In the genomic region with DNA sequence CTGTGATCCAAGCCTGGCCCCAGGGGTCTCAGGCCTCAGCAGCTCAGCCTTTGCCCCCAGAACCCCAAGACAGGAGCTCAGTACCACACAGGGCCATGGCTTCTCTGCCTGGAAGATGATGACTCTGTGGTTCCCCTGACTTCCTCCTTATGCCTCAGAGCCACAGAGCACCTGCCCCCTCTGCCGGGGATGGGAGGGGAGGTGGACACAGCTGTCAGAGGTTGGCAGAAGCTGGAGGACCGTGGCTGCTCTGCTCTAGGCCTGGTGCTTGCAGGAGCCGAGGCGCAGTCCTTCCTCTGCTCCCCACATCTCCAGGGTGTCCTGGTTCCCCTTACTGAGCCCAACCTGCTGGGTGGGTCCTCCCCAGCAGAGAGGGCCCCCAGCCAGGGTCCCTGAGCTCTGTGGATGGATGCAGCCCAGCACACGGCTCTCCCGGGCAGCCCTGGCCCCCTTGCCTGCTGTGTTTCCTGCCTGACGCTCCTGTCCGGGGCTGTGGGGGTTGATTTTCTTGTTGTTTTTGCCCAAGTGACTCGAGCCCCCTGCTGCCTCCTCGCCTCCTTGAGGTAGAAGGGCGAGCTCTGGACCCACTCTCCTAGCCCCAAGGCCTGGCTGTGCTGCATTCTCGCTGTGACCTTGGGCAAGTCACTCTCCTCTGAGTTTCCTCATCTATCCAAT, we compare ENCODE assay signal across 8 cellular contexts. TPM values are rescaled to one million over a fixed set of nuclear protein-coding genes. Genes with fewer than 3 reads are reported as not detected.
A peak's percentile ranks its signal among the peaks of the same experiment; 100 is the strongest.
DNase-seq lines count a peak whose midpoint lies in the region; ATAC-seq and TF ChIP-seq lines count a peak whose summit lies in the region.

No MANE protein-coding gene starts in this region.

- H3K4me1 ChIP-seq in BLaER1 treated with 17β-estradiol and CSF1 and Interleukin-3, amounts not matched to agents 10 nM and 100 nM = peaks cover 52 to 69% (median 60%) of the 10 kb centered on the region in 10 experiments

- H3K9me3 Mint-ChIP-seq in activated naive CD4-positive, alpha-beta T cell treated with anti-CD3 and anti-CD28 coated beads, Interleukin-2, amount 10 ng/mL, durations not matched to agents 7 days and 5 days = peaks cover 14% of the 10 kb centered on the region
- H3K9me3 Mint-ChIP-seq in neural crest cell = no peaks in the 10 kb centered on the region

- no peaks in the 10 kb centered on the region for H3K27me3 Mint-ChIP-seq in activated naive CD4-positive, alpha-beta T cell treated with anti-CD3 and anti-CD28 coated beads, Interleukin-2, amount 10 ng/mL, durations not matched to agents 7 days and 5 days
- H3K27me3 Mint-ChIP-seq in neural crest cell (ENCODE audit: low read depth) = peaks cover 7% of the 10 kb centered on the region

- no peak overlapping the region for H3K27ac Mint-ChIP-seq in activated naive CD4-positive, alpha-beta T cell treated with anti-CD3 and anti-CD28 coated beads, Interleukin-2, amount 10 ng/mL, durations not matched to agents 7 days and 5 days
- no peak overlapping the region for H3K27ac Mint-ChIP-seq in neural crest cell (ENCODE audit: unreplicated experiment)

- H3K9me3 ChIP-seq in BLaER1 treated with 17β-estradiol and CSF1 and Interleukin-3, amounts not matched to agents 10 nM and 100 nM (replicated peaks in 1 of 11) = peaks cover 0 to 26% (median 6%) of the 10 kb centered on the region in 11 experiments; a peak in 12 of 22 replicates

- peak; percentile 79 for ATAC-seq in GM21786 (IDR thresholded peaks at IDR 0.05; ENCODE audit: unreplicated experiment)
- no peak for ATAC-seq in GM21447 (IDR thresholded peaks at IDR 0.05; ENCODE audit: unreplicated experiment)
- no peak for ATAC-seq in HG03442 (IDR thresholded peaks at IDR 0.05; ENCODE audit: unreplicated experiment)

- H3K4me3 ChIP-seq in BLaER1 treated with 17β-estradiol and CSF1 and Interleukin-3, amounts not matched to agents 10 nM and 100 nM = no peak overlapping the region

- H3K4me1 Mint-ChIP-seq in activated naive CD4-positive, alpha-beta T cell treated with anti-CD3 and anti-CD28 coated beads, Interleukin-2, amount 10 ng/mL, durations not matched to agents 7 days and 5 days = peaks cover 3% of the 10 kb centered on the region
- H3K4me1 Mint-ChIP-seq in neural crest cell = peaks cover 16% of the 10 kb centered on the region

- TF ChIP-seq CTCF in neural crest cell (conservative IDR thresholded peaks at IDR 0.05) = no peak

- no peaks in the 10 kb centered on the region for H3K27me3 ChIP-seq in BLaER1 treated with 17β-estradiol and CSF1 and Interleukin-3, amounts not matched to agents 10 nM and 100 nM

- peak overlapping the region; percentile 30 to 87 (median 76); a peak in 19 of 22 replicates for H3K4me2 ChIP-seq in BLaER1 treated with 17β-estradiol and CSF1 and Interleukin-3, amounts not matched to agents 10 nM and 100 nM

- H3K9ac ChIP-seq in BLaER1 treated with 17β-estradiol and CSF1 and Interleukin-3, amounts not matched to agents 10 nM and 100 nM = peak overlapping the region in 9 of 11 experiments; percentile 40 to 70 (median 55); a peak in 16 of 22 replicates

- peak overlapping the region; percentile 15 to 74 (median 57); a peak in 18 of 22 replicates for H3K27ac ChIP-seq in BLaER1 treated with 17β-estradiol and CSF1 and Interleukin-3, amounts not matched to agents 10 nM and 100 nM

- H3K36me3 ChIP-seq in BLaER1 treated with 17β-estradiol and CSF1 and Interleukin-3, amounts not matched to agents 10 nM and 100 nM = peaks cover 4 to 100% (median 99%) of the 10 kb centered on the region in 11 experiments; a peak in 21 of 22 replicates

- DNase-seq in NCI-H526 treated with DMSO at 0.1 percent for 48 hours (lab: John Stamatoyannopoulos, UW) (peak; percentile 15), neural crest cell (ENCODE audit: low read depth, low spot score) (peak; percentile 4), AML-193 (lab: John Stamatoyannopoulos, UW) (no peak)
- peak; percentile 52 for DNase-seq in activated naive CD4-positive, alpha-beta T cell treated with anti-CD3 and anti-CD28 coated beads, Interleukin-2, amount 10 ng/mL, durations not matched to agents 7 days and 5 days

- CTCF ChIA-PET in activated naive CD4-positive, alpha-beta T cell treated with anti-CD3 and anti-CD28 coated beads, Interleukin-2, amount 10 ng/mL, durations not matched to agents 7 days and 5 days (lab: Charles Lee) = interaction anchor here (0.5 to 6.9 kb wide), 11 partner anchors 8 to 513 kb away, joined by 3 to 82 read pairs (median 3); no protein-coding TSS in a partner anchor

- peaks cover 0 to 100% (median 74%) of the 10 kb centered on the region in 11 experiments; a peak in 20 of 22 replicates for H4K20me1 ChIP-seq in BLaER1 treated with 17β-estradiol and CSF1 and Interleukin-3, amounts not matched to agents 10 nM and 100 nM

- H3K36me3 Mint-ChIP-seq in activated naive CD4-positive, alpha-beta T cell treated with anti-CD3 and anti-CD28 coated beads, Interleukin-2, amount 10 ng/mL, durations not matched to agents 7 days and 5 days = peaks cover 68% of the 10 kb centered on the region
- H3K36me3 Mint-ChIP-seq in neural crest cell (ENCODE audit: low read depth) = peaks cover 4% of the 10 kb centered on the region

- no peak overlapping the region for H3K4me3 Mint-ChIP-seq in activated naive CD4-positive, alpha-beta T cell treated with anti-CD3 and anti-CD28 coated beads, Interleukin-2, amount 10 ng/mL, durations not matched to agents 7 days and 5 days
- H3K4me3 Mint-ChIP-seq in neural crest cell = peak overlapping the region; percentile 77

RNA-seq across cellular contexts. Expression of a gene that starts 36.6 kb away (rescaled TPM):
- total RNA-seq in neural crest cell = 0.84 and 1.5 TPM in 2 replicates

RNA-seq across cellular contexts. Expression of a gene that starts 39.4 kb away (rescaled TPM):
- 258 and 259 TPM in 2 replicates for total RNA-seq in neural crest cell

Comparison
In these comparisons a context has a peak if more than half of its experiments do, and no peak if none do; other contexts are left out.
1. DNase-seq: peak in NCI-H526 treated with DMSO at 0.1 percent for 48 hours (single experiment), activated naive CD4-positive, alpha-beta T cell treated with anti-CD3 and anti-CD28 coated beads, Interleukin-2, amount 10 ng/mL, durations not matched to agents 7 days and 5 days (single experiment) and neural crest cell (single experiment); none in AML-193 (0 of 2).